In the genomic region with DNA sequence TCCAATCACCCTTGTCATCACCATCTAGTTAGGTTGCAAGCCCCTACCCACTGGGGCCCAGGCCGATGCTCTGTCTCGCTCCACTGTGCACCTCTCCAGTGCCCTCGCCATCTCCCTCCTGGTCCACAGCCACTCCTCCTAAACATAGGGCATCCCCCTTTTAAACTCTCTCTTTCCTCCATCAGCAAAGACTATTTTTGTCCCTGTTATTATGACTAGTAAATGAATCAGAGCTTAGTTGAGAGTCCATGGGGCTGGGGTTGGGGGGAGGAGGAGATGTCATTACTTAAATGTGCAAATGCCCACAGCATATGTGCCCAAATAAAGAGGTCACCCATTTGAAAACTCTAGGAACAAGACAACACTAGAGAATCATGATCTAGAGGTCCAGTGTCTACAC, we compare ENCODE assay signal across 1 cellular context.
TF ChIP-seq lines count a peak whose summit lies in the region.

No MANE protein-coding gene starts in this region.

TF ChIP-seq in IMR-90, 13 proteins besides CTCF, POLR2A, EP300 and RAD21:
- no peak for TF ChIP-seq MAFK (IDR thresholded peaks at IDR 0.05; ENCODE audit: low read depth, low read length)
- no peak for TF ChIP-seq CHD1 (IDR thresholded peaks at IDR 0.05; ENCODE audit: low read depth, low read length)
- TF ChIP-seq RCOR1 (IDR thresholded peaks at IDR 0.05; ENCODE audit: insufficient replicate concordance, low read length), result no peak
- TF ChIP-seq MXI1 (IDR thresholded peaks at IDR 0.05; ENCODE audit: borderline replicate concordance, low read depth, low read length), result no peak
- no peak for TF ChIP-seq BHLHE40 (IDR thresholded peaks at IDR 0.05; ENCODE audit: low read depth, low read length)
- TF ChIP-seq FOS (IDR thresholded peaks at IDR 0.05; ENCODE audit: low read depth, low read length), result no peak
- TF ChIP-seq, protein P1, sequence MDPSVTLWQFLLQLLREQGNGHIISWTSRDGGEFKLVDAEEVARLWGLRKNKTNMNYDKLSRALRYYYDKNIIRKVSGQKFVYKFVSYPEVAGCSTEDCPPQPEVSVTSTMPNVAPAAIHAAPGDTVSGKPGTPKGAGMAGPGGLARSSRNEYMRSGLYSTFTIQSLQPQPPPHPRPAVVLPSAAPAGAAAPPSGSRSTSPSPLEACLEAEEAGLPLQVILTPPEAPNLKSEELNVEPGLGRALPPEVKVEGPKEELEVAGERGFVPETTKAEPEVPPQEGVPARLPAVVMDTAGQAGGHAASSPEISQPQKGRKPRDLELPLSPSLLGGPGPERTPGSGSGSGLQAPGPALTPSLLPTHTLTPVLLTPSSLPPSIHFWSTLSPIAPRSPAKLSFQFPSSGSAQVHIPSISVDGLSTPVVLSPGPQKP (IDR thresholded peaks at IDR 0.05; ENCODE audit: borderline replicate concordance, low read depth, low read length), result no peak
- TF ChIP-seq SMC3 (IDR thresholded peaks at IDR 0.05; ENCODE audit: low read depth, low read length), result no peak
- no peak for TF ChIP-seq NFE2L2 (IDR thresholded peaks at IDR 0.05; ENCODE audit: low read depth, low read length)
- TF ChIP-seq, protein P2, sequence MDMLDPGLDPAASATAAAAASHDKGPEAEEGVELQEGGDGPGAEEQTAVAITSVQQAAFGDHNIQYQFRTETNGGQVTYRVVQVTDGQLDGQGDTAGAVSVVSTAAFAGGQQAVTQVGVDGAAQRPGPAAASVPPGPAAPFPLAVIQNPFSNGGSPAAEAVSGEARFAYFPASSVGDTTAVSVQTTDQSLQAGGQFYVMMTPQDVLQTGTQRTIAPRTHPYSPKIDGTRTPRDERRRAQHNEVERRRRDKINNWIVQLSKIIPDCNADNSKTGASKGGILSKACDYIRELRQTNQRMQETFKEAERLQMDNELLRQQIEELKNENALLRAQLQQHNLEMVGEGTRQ (IDR thresholded peaks at IDR 0.05; ENCODE audit: low read depth, low read length), result no peak
- TF ChIP-seq MAZ (IDR thresholded peaks at IDR 0.05; ENCODE audit: borderline replicate concordance, low read depth, low read length), result no peak
- no peak for TF ChIP-seq RFX5 (IDR thresholded peaks at IDR 0.05; ENCODE audit: low read depth, low read length)
- TF ChIP-seq CEBPB (IDR thresholded peaks at IDR 0.05; ENCODE audit: low read depth, low read length), result no peak
